In genomic region chr13:27654816-27655215, GRCh38 we compare ENCODE assay signal across 1 cellular context.
TF ChIP-seq lines count a peak whose summit lies in the region.

No MANE protein-coding gene starts in this region.

TF ChIP-seq in HepG2, 621 proteins besides CTCF, POLR2A, EP300 and RAD21 (continued from another document):
- no peak for TF ChIP-seq ZNF484 (CRISPR knock-in tag; IDR thresholded peaks at IDR 0.05; ENCODE audit: borderline replicate concordance, low read depth)
- 0 out of 2 replicates have a peak, but pooled peaks have one; percentile 16 for TF ChIP-seq PAXIP1 (CRISPR knock-in tag; conservative IDR thresholded peaks at IDR 0.05)
- TF ChIP-seq RCOR2 (CRISPR knock-in tag; IDR thresholded peaks at IDR 0.05), result 0 out of 2 replicates have a peak, but pooled peaks have one; percentile 25
- no peak for TF ChIP-seq SOX13 (IDR thresholded peaks at IDR 0.05)
- peak in 1 of 2 experiments; percentile 59; a peak in 1 of 4 replicates for TF ChIP-seq SOX13 (CRISPR knock-in tag; conservative IDR thresholded peaks at IDR 0.05 in 1 of 2, IDR thresholded peaks at IDR 0.05 in 1 of 2)
- TF ChIP-seq FOXP1 (IDR thresholded peaks at IDR 0.05), result no peak
- peak; percentile 26; the same call in 1 of the 2 replicates for TF ChIP-seq FOXP1 (CRISPR knock-in tag; IDR thresholded peaks at IDR 0.05)
- no peak for TF ChIP-seq ZSCAN5A (CRISPR knock-in tag; IDR thresholded peaks at IDR 0.05; ENCODE audit: borderline replicate concordance)
- TF ChIP-seq USF2 (IDR thresholded peaks at IDR 0.05; ENCODE audit: low read depth, low read length), result peak; percentile 26; the same call in 1 of the 2 replicates
- TF ChIP-seq USF2 (CRISPR knock-in tag; IDR thresholded peaks at IDR 0.05; ENCODE audit: borderline replicate concordance), result no peak
- 0 out of 2 replicates have a peak, but pooled peaks have one; percentile 18 for TF ChIP-seq HDAC2 (CRISPR knock-in tag; IDR thresholded peaks at IDR 0.05)
- TF ChIP-seq ZNF839 (CRISPR knock-in tag; IDR thresholded peaks at IDR 0.05; ENCODE audit: borderline replicate concordance), result no peak
- TF ChIP-seq GATAD2A (CRISPR knock-in tag; IDR thresholded peaks at IDR 0.05), result peak; percentile 27; the same call in 1 of the 2 replicates
- TF ChIP-seq HNF4A (CRISPR knock-in tag; IDR thresholded peaks at IDR 0.05), result 0 out of 2 replicates have a peak, but pooled peaks have one; percentile 4
- no peak for TF ChIP-seq THRA (CRISPR knock-in tag; IDR thresholded peaks at IDR 0.05; ENCODE audit: borderline replicate concordance)
- TF ChIP-seq ARID5B (CRISPR knock-in tag; IDR thresholded peaks at IDR 0.05), result peak; percentile 44
- no peak for TF ChIP-seq NFYC (CRISPR knock-in tag; IDR thresholded peaks at IDR 0.05)
- no peak for TF ChIP-seq KDM3A (CRISPR knock-in tag; IDR thresholded peaks at IDR 0.05; ENCODE audit: low read depth)
- no peak for TF ChIP-seq IRF2 (CRISPR knock-in tag; IDR thresholded peaks at IDR 0.05)
- no peak for TF ChIP-seq SMAD1 (CRISPR knock-in tag; IDR thresholded peaks at IDR 0.05; ENCODE audit: borderline replicate concordance, low read depth)
